In genomic region chr11:62708423-62709261, GRCh38 we compare ENCODE assay signal across 8 cellular contexts. TPM values are rescaled to one million over a fixed set of nuclear protein-coding genes. Genes with fewer than 3 reads are reported as not detected.
DNase-seq lines count a peak whose midpoint lies in the region; ATAC-seq and TF ChIP-seq lines count a peak whose summit lies in the region.
"Had no signal": no experiment of that assay in that cellular context is flagged by ENCODE, and none has a peak within 500 bp of the region (broad histone marks: within the 10 kb centered on the region; RNA-seq: fewer than 3 reads in every experiment).

No MANE protein-coding gene starts in this region.

- 39% methylated on average over 12 of the region's 12 CpGs for WGBS in thymus

- TF ChIP-seq CTCF in VCaP (conservative IDR thresholded peaks at IDR 0.05) (no peak), colonic mucosa (IDR thresholded peaks at IDR 0.05) (no peak)

- ATAC-seq in HG03460 (IDR thresholded peaks at IDR 0.05; ENCODE audit: unreplicated experiment): peak; percentile 4
- ATAC-seq in HG02759 (IDR thresholded peaks at IDR 0.05; ENCODE audit: unreplicated experiment): no peak

- intact Hi-C loops in colonic mucosa (cut with DNase I): no loop called here

- H3K9me3 ChIP-seq in colonic mucosa (no peaks in the 10 kb centered on the region), mucosa of stomach (ENCODE audit: control insufficient read depth, low read length) (no peaks in the 10 kb centered on the region), thymus (ENCODE audit: control insufficient read depth) (no peaks in the 10 kb centered on the region)

- peak overlapping the region; percentile 75 to 95 for H3K9ac ChIP-seq in colonic mucosa (ENCODE audit: low read depth in 2 of 2, low read length in 2 of 2)
- H3K9ac ChIP-seq in mucosa of stomach (ENCODE audit: low read length): peak overlapping the region; percentile 92

- H3K27ac ChIP-seq in VCaP (peak overlapping the region; percentile 93), colonic mucosa (peak overlapping the region; percentile 91), thymus (ENCODE audit: low read depth) (peak overlapping the region; percentile 99)

- H3K4me3 ChIP-seq in colonic mucosa: peak overlapping the region; percentile 49
- H3K4me3 ChIP-seq in mucosa of stomach (ENCODE audit: low read length): peak overlapping the region; percentile 52
- H3K4me3 ChIP-seq in thymus (ENCODE audit: low read length): peak overlapping the region; percentile 82

- peaks cover 8% of the 10 kb centered on the region for H3K4me1 ChIP-seq in colonic mucosa
- H3K4me1 ChIP-seq in mucosa of stomach (ENCODE audit: control insufficient read depth, insufficient read depth, low read length): peaks cover 55% of the 10 kb centered on the region
- H3K4me1 ChIP-seq in thymus (ENCODE audit: control insufficient read depth, insufficient read depth, low read length): peaks cover 22% of the 10 kb centered on the region

- DNase-seq in colonic mucosa (peak; percentile 59), midbrain (lab: John Stamatoyannopoulos, UW) (no peak)

- H3K36me3 ChIP-seq in colonic mucosa: no peaks in the 10 kb centered on the region
- peaks cover 5% of the 10 kb centered on the region for H3K36me3 ChIP-seq in mucosa of stomach (ENCODE audit: control insufficient read depth, insufficient read depth, low read length)
- H3K36me3 ChIP-seq in thymus (ENCODE audit: control insufficient read depth, insufficient read depth): peaks cover 16% of the 10 kb centered on the region

- H3K27me3 ChIP-seq in colonic mucosa (no peaks in the 10 kb centered on the region), mucosa of stomach (ENCODE audit: control insufficient read depth, insufficient read depth, low read length) (no peaks in the 10 kb centered on the region), thymus (ENCODE audit: control insufficient read depth, insufficient read depth) (no peaks in the 10 kb centered on the region)

RNA-seq across cellular contexts. Expression of gene GNG3, which starts 1.2 kb away (rescaled TPM):
- total RNA-seq in colonic mucosa: under 1 TPM in 1 of 2 donors, not detected in 1; 0.56 TPM
- 0.41 TPM for polyA plus RNA-seq in thymus
- total RNA-seq: activated CD8-positive, alpha-beta memory T cell treated with anti-CD3 and anti-CD28 coated beads for 36 hours had no signal

RNA-seq across cellular contexts. Expression of gene BSCL2, which starts 1.4 kb away (rescaled TPM):
- total RNA-seq in colonic mucosa: 10 to 100 TPM; 36.5 to 65.5 TPM
- polyA plus RNA-seq in thymus: 76.6 TPM

RNA-seq across cellular contexts. Expression of gene HNRNPUL2, which starts 18.6 kb away (rescaled TPM):
- total RNA-seq in colonic mucosa: 10 to 100 TPM; 50.5 to 59.3 TPM
- polyA plus RNA-seq in thymus: 44.7 TPM

RNA-seq across cellular contexts. Expression of gene LRRN4CL, which starts 19.3 kb away (rescaled TPM):
- 1 to 10 TPM in 1 of 2 donors, under 1 TPM in 1; 0.82 to 3.3 TPM for total RNA-seq in colonic mucosa
- 0.75 TPM for polyA plus RNA-seq in thymus

RNA-seq across cellular contexts. Expression of gene TTC9C, which starts 19.6 kb away (rescaled TPM):
- 10 to 100 TPM; 34.2 to 39.8 TPM for total RNA-seq in colonic mucosa
- polyA plus RNA-seq in thymus: 34.9 TPM
